ENCODE assay signal across 8 cellular contexts in the genomic region with DNA sequence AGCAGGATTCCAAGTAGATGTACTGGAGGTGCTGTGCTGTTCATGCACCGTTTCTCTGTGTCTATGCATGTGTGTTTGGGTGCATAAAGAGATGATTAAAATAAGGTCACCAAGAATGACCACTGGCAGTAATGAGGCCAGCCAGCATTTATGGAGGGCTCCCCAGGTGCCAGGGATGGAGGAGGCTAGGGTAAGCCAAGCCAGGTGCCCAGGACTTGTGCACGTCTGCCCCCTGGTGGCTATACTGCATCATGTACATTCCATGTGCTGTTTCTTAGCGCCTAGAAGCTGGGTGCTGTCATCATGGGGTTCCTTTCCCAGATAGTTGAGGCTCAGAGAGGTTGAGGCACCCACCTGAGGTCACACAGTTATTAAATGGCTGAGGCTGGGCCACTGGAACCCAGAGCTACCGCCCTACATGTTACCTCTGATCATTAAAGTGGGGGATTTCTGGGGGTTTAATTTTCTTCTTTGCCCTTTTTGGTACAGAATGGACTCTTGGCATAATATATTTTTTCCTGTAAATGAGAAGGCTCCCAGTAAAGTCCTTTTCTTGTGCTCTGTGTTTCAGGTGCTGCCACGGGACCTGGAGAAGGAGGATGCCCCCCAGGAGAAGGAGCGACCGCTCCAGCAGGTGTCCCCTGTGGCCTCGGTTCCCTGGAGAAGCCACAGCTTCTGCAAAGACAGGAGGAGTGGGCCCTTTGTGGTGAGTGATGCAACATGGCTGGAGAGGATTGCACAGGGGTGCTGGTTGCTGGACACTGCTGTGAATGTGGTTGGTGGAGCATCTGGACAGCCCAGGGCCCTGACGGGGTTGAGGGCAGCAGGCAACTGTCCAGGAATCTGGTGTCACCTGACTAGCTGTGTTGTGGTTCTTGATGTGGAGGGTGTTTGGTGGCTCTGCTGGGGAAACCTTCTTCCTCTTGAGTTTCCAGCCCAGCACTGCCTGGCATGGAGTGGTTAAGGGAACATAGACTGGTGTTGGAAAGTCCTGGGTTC.
A peak's percentile ranks its signal among the peaks of the same experiment; 100 is the strongest.
DNase-seq lines count a peak whose midpoint lies in the region; ATAC-seq and TF ChIP-seq lines count a peak whose summit lies in the region.

No MANE protein-coding gene starts in this region.

- no peak overlapping the region for H3K27ac ChIP-seq in VCaP

- DNase-seq in NCI-H1436 (lab: John Stamatoyannopoulos, UW), result peak; percentile 61
- no peak for DNase-seq in NCI-H1436 treated with DMSO at 0.1 percent for 48 hours (lab: John Stamatoyannopoulos, UW)
- peak; percentile 13 for DNase-seq in NCI-H146 treated with DMSO at 0.1 percent for 48 hours (lab: John Stamatoyannopoulos, UW; ENCODE audit: unreplicated experiment)
- DNase-seq in T47D (ENCODE audit: low read depth in 1 of 2, low spot score in 1 of 2), result peak; percentile 66 to 70
- DNase-seq in islet precursor cell, result peak; percentile 76
- DNase-seq in stimulated activated CD4-positive, alpha-beta T cell treated with anti-CD3 and anti-CD28 coated beads, Interleukin-2, amount 100 ng/mL, for 24 hours, result peak; percentile 80 to 82

- peak; percentile 91 for TF ChIP-seq CTCF in VCaP (conservative IDR thresholded peaks at IDR 0.05)

- in situ Hi-C loops in T47D (cut with HindIII; ENCODE audit: low pct_unique_long_range_greater_than_20kb, low sequenced_read_pairs), result no loop called here

- ATAC-seq in HG02759 (IDR thresholded peaks at IDR 0.05; ENCODE audit: unreplicated experiment), result no peak
